Comparison of ENCODE assay signal across 24 cellular contexts in genomic region chr7:51084121-51084520, GRCh38.
DNase-seq lines count a peak whose midpoint lies in the region; ATAC-seq, FAIRE-seq and TF ChIP-seq lines count a peak whose summit lies in the region.
"Had no signal": no experiment of that assay in that cellular context is flagged by ENCODE, and none has a peak within 500 bp of the region (broad histone marks: within the 10 kb centered on the region; RNA-seq: fewer than 3 reads in every experiment).

No MANE protein-coding gene starts in this region.

- TF ChIP-seq POLR2A in heart left ventricle (IDR thresholded peaks at IDR 0.05) (no peak), esophagus muscularis mucosa (IDR thresholded peaks at IDR 0.05; ENCODE audit: low read depth) (no peak)

- FAIRE-seq in small intestine (lab: Jason Lieb, UNC), result no peak
- FAIRE-seq: A204.1, D721Med, G401.6, GM12891, GM19239 had no signal

- peak overlapping the region; percentile 70 for H3K27ac ChIP-seq in right cardiac atrium (ENCODE audit: low read length)
- H3K27ac ChIP-seq in heart left ventricle, result no peak overlapping the region
- H3K27ac ChIP-seq in esophagus muscularis mucosa (replicated peaks in 1 of 4), result no peak overlapping the region
- H3K27ac ChIP-seq in small intestine (ENCODE audit: low read depth in 1 of 2, low read length in 1 of 2), result no peak overlapping the region
- H3K27ac ChIP-seq: BLaER1 treated with 17β-estradiol and CSF1 and Interleukin-3, amounts not matched to agents 10 nM and 100 nM; C4-2B had no signal

- H3K36me3 ChIP-seq in heart left ventricle (no peaks in the 10 kb centered on the region), esophagus muscularis mucosa (peaks cover 0 to 19% (median 4%) of the 10 kb centered on the region in 4 donors), small intestine (ENCODE audit: control insufficient read depth in 2 of 2, insufficient read depth in 2 of 2, low read length in 2 of 2) (no peaks in the 10 kb centered on the region)
- H3K36me3 ChIP-seq: BLaER1 treated with 17β-estradiol and CSF1 and Interleukin-3, amounts not matched to agents 10 nM and 100 nM had no signal

- H3K9me3 ChIP-seq in right cardiac atrium (ENCODE audit: control insufficient read depth, low read length) (no peaks in the 10 kb centered on the region), heart left ventricle (no peaks in the 10 kb centered on the region), esophagus muscularis mucosa (no peaks in the 10 kb centered on the region), small intestine (ENCODE audit: control insufficient read depth, low read depth) (no peaks in the 10 kb centered on the region)
- H3K9me3 ChIP-seq: BLaER1 treated with 17β-estradiol and CSF1 and Interleukin-3, amounts not matched to agents 10 nM and 100 nM; Caco-2 had no signal

- no peak for TF ChIP-seq EP300 in esophagus muscularis mucosa (IDR thresholded peaks at IDR 0.05)

- no peaks in the 10 kb centered on the region for H3K27me3 ChIP-seq in right cardiac atrium (ENCODE audit: control insufficient read depth, insufficient read depth)
- no peaks in the 10 kb centered on the region for H3K27me3 ChIP-seq in heart left ventricle
- no peaks in the 10 kb centered on the region for H3K27me3 ChIP-seq in esophagus muscularis mucosa
- H3K27me3 ChIP-seq in small intestine (ENCODE audit: control insufficient read depth in 2 of 2, insufficient read depth in 2 of 2, low read length in 2 of 2), result no peaks in the 10 kb centered on the region
- H3K27me3 ChIP-seq: BLaER1 treated with 17β-estradiol and CSF1 and Interleukin-3, amounts not matched to agents 10 nM and 100 nM had no signal

- H3K27ac Mint-ChIP-seq in activated CD4-positive, alpha-beta T cell treated with anti-CD3 and anti-CD28 coated beads, Interleukin-2, amount 10 ng/mL, durations not matched to agents 24 days and 14 days, result no peak overlapping the region
- H3K27ac Mint-ChIP-seq in progenitor cell of endocrine pancreas, result no peak overlapping the region
- H3K27ac Mint-ChIP-seq: B cell; CD4-positive, alpha-beta T cell; CD8-positive, alpha-beta T cell had no signal

- H3K4me3 ChIP-seq in right cardiac atrium (ENCODE audit: low read length), result no peak overlapping the region
- no peak overlapping the region for H3K4me3 ChIP-seq in heart left ventricle
- no peak overlapping the region for H3K4me3 ChIP-seq in esophagus muscularis mucosa
- H3K4me3 ChIP-seq in small intestine (ENCODE audit: low read depth in 1 of 2, low read length in 2 of 2), result no peak overlapping the region
- H3K4me3 ChIP-seq: BLaER1 treated with 17β-estradiol and CSF1 and Interleukin-3, amounts not matched to agents 10 nM and 100 nM had no signal

- no peak for TF ChIP-seq CTCF in heart left ventricle (IDR thresholded peaks at IDR 0.05)
- TF ChIP-seq CTCF in esophagus muscularis mucosa (IDR thresholded peaks at IDR 0.05), result no peak
- no peak for TF ChIP-seq CTCF in progenitor cell of endocrine pancreas (IDR thresholded peaks at IDR 0.05; ENCODE audit: unreplicated experiment)

- H3K36me3 Mint-ChIP-seq in activated CD4-positive, alpha-beta T cell treated with anti-CD3 and anti-CD28 coated beads, Interleukin-2, amount 10 ng/mL, durations not matched to agents 24 days and 14 days (ENCODE audit: low read depth), result no peaks in the 10 kb centered on the region
- H3K36me3 Mint-ChIP-seq in progenitor cell of endocrine pancreas (ENCODE audit: insufficient read depth), result no peaks in the 10 kb centered on the region
- H3K36me3 Mint-ChIP-seq: CD8-positive, alpha-beta T cell had no signal

- H3K4me1 ChIP-seq in right cardiac atrium (ENCODE audit: control insufficient read depth, insufficient read depth, low read length), result peaks cover 11% of the 10 kb centered on the region
- H3K4me1 ChIP-seq in heart left ventricle, result peaks cover 0 to 44% (median 9%) of the 10 kb centered on the region in 12 donors
- peaks cover 2 to 14% (median 8%) of the 10 kb centered on the region in 4 donors for H3K4me1 ChIP-seq in esophagus muscularis mucosa
- H3K4me1 ChIP-seq in small intestine (ENCODE audit: control insufficient read depth in 2 of 2, insufficient read depth in 1 of 2, low read depth in 1 of 2, low read length in 1 of 2), result peaks cover 0 to 9% of the 10 kb centered on the region in 2 donors
- H3K4me1 ChIP-seq: Caco-2 had no signal

- intact Hi-C loops in activated CD4-positive, alpha-beta T cell treated with anti-CD3 and anti-CD28 coated beads, Interleukin-2, amount 10 ng/mL, durations not matched to agents 24 days and 14 days (cut with micrococcal nuclease), result no loop called here
- intact Hi-C loops in right cardiac atrium (cut with DNase I) (loop anchor here in 2 of 4 donors (5.0 to 10.0 kb wide), 3 partner anchors 43 to 459 kb away; no protein-coding TSS in a partner anchor), heart left ventricle (cut with DNase I) (loop anchor here in 2 of 10 donors (5.0 kb wide), 2 partner anchors 38 to 53 kb away; no protein-coding TSS in a partner anchor), esophagus muscularis mucosa (cut with DNase I) (no loop called here)

- H3K4me3 Mint-ChIP-seq in activated CD4-positive, alpha-beta T cell treated with anti-CD3 and anti-CD28 coated beads, Interleukin-2, amount 10 ng/mL, durations not matched to agents 24 days and 14 days, result no peak overlapping the region
- no peak overlapping the region for H3K4me3 Mint-ChIP-seq in progenitor cell of endocrine pancreas (ENCODE audit: low read depth)
- H3K4me3 Mint-ChIP-seq: B cell; CD4-positive, alpha-beta T cell; CD8-positive, alpha-beta T cell had no signal

- peaks cover under 1% of the 10 kb centered on the region for H3K27me3 Mint-ChIP-seq in activated CD4-positive, alpha-beta T cell treated with anti-CD3 and anti-CD28 coated beads, Interleukin-2, amount 10 ng/mL, durations not matched to agents 24 days and 14 days
- H3K27me3 Mint-ChIP-seq in progenitor cell of endocrine pancreas, result no peaks in the 10 kb centered on the region
- H3K27me3 Mint-ChIP-seq: B cell; CD4-positive, alpha-beta T cell had no signal

- peak; percentile 40 for DNase-seq in activated CD4-positive, alpha-beta T cell treated with anti-CD3 and anti-CD28 coated beads, Interleukin-2, amount 10 ng/mL, durations not matched to agents 24 days and 14 days
- DNase-seq in activated CD4-positive, alpha-beta T cell treated with anti-CD3 and anti-CD28 coated beads for 4 hours, result no peak
- DNase-seq in right cardiac atrium, result no peak
- DNase-seq in heart left ventricle, result no peak
- peak; percentile 55 for DNase-seq in esophagus muscularis mucosa (ENCODE audit: extremely low spot score)
- DNase-seq in small intestine, result peak; percentile 50
- DNase-seq in progenitor cell of endocrine pancreas (ENCODE audit: low spot score, unreplicated experiment), result no peak
- no peak for DNase-seq in AML-193 (lab: John Stamatoyannopoulos, UW)
- DNase-seq: 8988T; ACHN; Caco-2; Calu3; CD4-positive, alpha-beta T cell; CD8-positive, alpha-beta T cell; DMS79 treated with DMSO at 0.1 percent for 48 hours; GF-D8 had no signal

- H3K4me1 Mint-ChIP-seq in activated CD4-positive, alpha-beta T cell treated with anti-CD3 and anti-CD28 coated beads, Interleukin-2, amount 10 ng/mL, durations not matched to agents 24 days and 14 days, result no peaks in the 10 kb centered on the region
- peaks cover 3% of the 10 kb centered on the region for H3K4me1 Mint-ChIP-seq in progenitor cell of endocrine pancreas (ENCODE audit: low read depth)
- H3K4me1 Mint-ChIP-seq: B cell had no signal

- 71% methylated on average over 8 of the region's 8 CpGs for WGBS in right cardiac atrium
- WGBS in heart left ventricle, 4 donors, result 77 to 87% (median 85%) methylated on average over 8 of the region's 8 CpGs
- WGBS in esophagus muscularis mucosa, result 89% methylated on average over 8 of the region's 8 CpGs
- WGBS in small intestine, 3 donors, result 47 to 78% (median 52%) methylated on average over 8 of the region's 8 CpGs

- no peaks in the 10 kb centered on the region for H3K9me3 Mint-ChIP-seq in activated CD4-positive, alpha-beta T cell treated with anti-CD3 and anti-CD28 coated beads, Interleukin-2, amount 10 ng/mL, durations not matched to agents 24 days and 14 days
- H3K9me3 Mint-ChIP-seq in progenitor cell of endocrine pancreas (ENCODE audit: low read depth), result no peaks in the 10 kb centered on the region
- H3K9me3 Mint-ChIP-seq: CD4-positive, alpha-beta T cell; CD8-positive, alpha-beta T cell had no signal

- ATAC-seq in right cardiac atrium, result no peak
- ATAC-seq in heart left ventricle, result no peak
- ATAC-seq: CD8-positive, alpha-beta T cell had no signal

Comparison
In these comparisons a context has a peak if more than half of its experiments do, and no peak if none do; other contexts are left out.
1. DNase-seq: peak in activated CD4-positive, alpha-beta T cell treated with anti-CD3 and anti-CD28 coated beads, Interleukin-2, amount 10 ng/mL, durations not matched to agents 24 days and 14 days (single experiment), esophagus muscularis mucosa (single experiment) and small intestine (single experiment); none in activated CD4-positive, alpha-beta T cell treated with anti-CD3 and anti-CD28 coated beads for 4 hours (0 of 2), right cardiac atrium (0 of 3), heart left ventricle (0 of 5), progenitor cell of endocrine pancreas (single experiment) and AML-193 (0 of 2).